ENCODE assay signal across 1 cellular context in genomic region chr1:109274533-109275476, GRCh38.
TF ChIP-seq lines count a peak whose summit lies in the region.

No MANE protein-coding gene starts in this region.

TF ChIP-seq in HepG2, 621 proteins besides CTCF, POLR2A, EP300 and RAD21 (continued from another document and continues in another):
- TF ChIP-seq THRA (CRISPR knock-in tag; IDR thresholded peaks at IDR 0.05; ENCODE audit: borderline replicate concordance) (no peak; the same call in 1 of the 2 replicates), ZSCAN29 (CRISPR knock-in tag; conservative IDR thresholded peaks at IDR 0.05) (no peak), ZNF276 (CRISPR knock-in tag; IDR thresholded peaks at IDR 0.05; ENCODE audit: low read depth) (no peak), ZNF24 (IDR thresholded peaks at IDR 0.05) (no peak), ATRX (CRISPR knock-in tag; IDR thresholded peaks at IDR 0.05; ENCODE audit: borderline replicate concordance) (no peak), FOXO1 (CRISPR knock-in tag; IDR thresholded peaks at IDR 0.05) (peak; percentile 46; the same call in 1 of the 2 replicates), ZNF260 (CRISPR knock-in tag; IDR thresholded peaks at IDR 0.05; ENCODE audit: borderline replicate concordance, low read depth) (no peak), THAP8 (CRISPR knock-in tag; IDR thresholded peaks at IDR 0.05; ENCODE audit: borderline replicate concordance) (no peak), CHCHD3 (CRISPR knock-in tag; IDR thresholded peaks at IDR 0.05) (no peak), NAIF1 (CRISPR knock-in tag; IDR thresholded peaks at IDR 0.05; ENCODE audit: borderline replicate concordance) (no peak), ZNF724P (CRISPR knock-in tag; IDR thresholded peaks at IDR 0.05; ENCODE audit: borderline replicate concordance) (0 out of 2 replicates have a peak, but pooled peaks have one; percentile 53), ZNF496 (CRISPR knock-in tag; IDR thresholded peaks at IDR 0.05; ENCODE audit: insufficient replicate concordance) (no peak), ZNF772 (CRISPR knock-in tag; IDR thresholded peaks at IDR 0.05) (no peak; the same call in none of the 2 replicates), ZNF589 (CRISPR knock-in tag; conservative IDR thresholded peaks at IDR 0.05) (no peak), ATF7 (IDR thresholded peaks at IDR 0.05) (no peak), ATF7 (CRISPR knock-in tag; IDR thresholded peaks at IDR 0.05) (no peak), MXD1 (CRISPR knock-in tag; IDR thresholded peaks at IDR 0.05) (no peak), IRX3 (CRISPR knock-in tag; IDR thresholded peaks at IDR 0.05; ENCODE audit: borderline replicate concordance, low read depth) (peak; percentile 54; the same call in 1 of the 2 replicates), ZNF281 (CRISPR knock-in tag; IDR thresholded peaks at IDR 0.05; ENCODE audit: borderline replicate concordance) (peak; percentile 98), ZNF83 (CRISPR knock-in tag; IDR thresholded peaks at IDR 0.05; ENCODE audit: borderline replicate concordance) (no peak), ZNF552 (CRISPR knock-in tag; IDR thresholded peaks at IDR 0.05; ENCODE audit: borderline replicate concordance) (no peak), TERF1 (CRISPR knock-in tag; IDR thresholded peaks at IDR 0.05) (no peak), AGO1 (IDR thresholded peaks at IDR 0.05; ENCODE audit: low read depth, low read length, poor library complexity, severe bottlenecking) (no peak), SIN3A (IDR thresholded peaks at IDR 0.05; ENCODE audit: borderline replicate concordance, low read depth, low read length) (no peak; the same call in 1 of the 2 replicates), ZNF3 (CRISPR knock-in tag; IDR thresholded peaks at IDR 0.05) (no peak), HMGA1 (CRISPR knock-in tag; conservative IDR thresholded peaks at IDR 0.05) (no peak), ZNF430 (CRISPR knock-in tag; IDR thresholded peaks at IDR 0.05) (peak; percentile 54), STAT5B (CRISPR knock-in tag; IDR thresholded peaks at IDR 0.05) (no peak), PCBP1 (IDR thresholded peaks at IDR 0.05; ENCODE audit: borderline replicate concordance, low read depth, low read length) (0 out of 2 replicates have a peak, but pooled peaks have one; percentile 86), SP2 (CRISPR knock-in tag; IDR thresholded peaks at IDR 0.05) (no peak), ZNF777 (CRISPR knock-in tag; IDR thresholded peaks at IDR 0.05) (peak; percentile 43; the same call in 1 of the 2 replicates), ZKSCAN1 (IDR thresholded peaks at IDR 0.05; ENCODE audit: low read length) (no peak), RARA (CRISPR knock-in tag; IDR thresholded peaks at IDR 0.05) (peak; percentile 59), AKNA (CRISPR knock-in tag; IDR thresholded peaks at IDR 0.05; ENCODE audit: borderline replicate concordance) (no peak), NR3C1 (CRISPR knock-in tag; IDR thresholded peaks at IDR 0.05) (no peak), ZNF510 (CRISPR knock-in tag; IDR thresholded peaks at IDR 0.05; ENCODE audit: low read depth) (no peak), ZNF740 (CRISPR knock-in tag; IDR thresholded peaks at IDR 0.05) (peak; percentile 85; the same call in 1 of the 2 replicates), ZNF782 (CRISPR knock-in tag; IDR thresholded peaks at IDR 0.05; ENCODE audit: borderline replicate concordance) (no peak), NFKB2 (CRISPR knock-in tag; IDR thresholded peaks at IDR 0.05; ENCODE audit: borderline replicate concordance) (peak; percentile 73; the same call in 1 of the 2 replicates), ZNF101 (CRISPR knock-in tag; IDR thresholded peaks at IDR 0.05; ENCODE audit: borderline replicate concordance, low read depth) (no peak), TBP (CRISPR knock-in tag; IDR thresholded peaks at IDR 0.05) (no peak), ZNF543 (CRISPR knock-in tag; IDR thresholded peaks at IDR 0.05) (0 out of 2 replicates have a peak, but pooled peaks have one; percentile 34), SKIL (CRISPR knock-in tag; IDR thresholded peaks at IDR 0.05; ENCODE audit: borderline replicate concordance) (no peak), ERF (CRISPR knock-in tag; IDR thresholded peaks at IDR 0.05) (0 out of 2 replicates have a peak, but pooled peaks have one; percentile 55), ATF3 (CRISPR knock-in tag; IDR thresholded peaks at IDR 0.05) (peak; percentile 11; the same call in 1 of the 2 replicates), TSC22D2 (CRISPR knock-in tag; IDR thresholded peaks at IDR 0.05; ENCODE audit: borderline replicate concordance) (peak; percentile 57; the same call in 1 of the 2 replicates), SMC3 (IDR thresholded peaks at IDR 0.05; ENCODE audit: low read length) (no peak), ZSCAN25 (CRISPR knock-in tag; IDR thresholded peaks at IDR 0.05) (no peak)
